Comparison of ENCODE assay signal across 1 cellular context in genomic region chr3:141192345-141192744, GRCh38.
TF ChIP-seq lines count a peak whose summit lies in the region.

No MANE protein-coding gene starts in this region.

TF ChIP-seq in K562, 482 proteins besides CTCF, POLR2A, EP300 and RAD21 (continued from another document and continues in another):
- TF ChIP-seq DEAF1 (CRISPR knock-in tag; IDR thresholded peaks at IDR 0.05), result peak; percentile 95
- no peak for TF ChIP-seq NFATC3 (IDR thresholded peaks at IDR 0.05)
- TF ChIP-seq NFXL1 (CRISPR knock-in tag; IDR thresholded peaks at IDR 0.05), result no peak
- no peak for TF ChIP-seq KLF13 (tag; IDR thresholded peaks at IDR 0.05; ENCODE audit: borderline replicate concordance, low read depth)
- no peak for TF ChIP-seq MXD1 (CRISPR knock-in tag; IDR thresholded peaks at IDR 0.05; ENCODE audit: borderline replicate concordance, poor library complexity, severe bottlenecking)
- no peak for TF ChIP-seq RBM34 (IDR thresholded peaks at IDR 0.05; ENCODE audit: borderline replicate concordance, insufficient read depth, low read length)
- no peak for TF ChIP-seq ZNF143 (CRISPR knock-in tag; IDR thresholded peaks at IDR 0.05)
- no peak for TF ChIP-seq KDM5B (IDR thresholded peaks at IDR 0.05; ENCODE audit: insufficient replicate concordance, low read depth, low read length)
- 0 out of 4 replicates have a peak, but pooled peaks of 1 of the 2 experiments have one; percentile 58 for TF ChIP-seq MLLT1 (IDR thresholded peaks at IDR 0.05)
- TF ChIP-seq RERE (CRISPR knock-in tag; IDR thresholded peaks at IDR 0.05; ENCODE audit: borderline replicate concordance), result no peak
- TF ChIP-seq CSDE1 (IDR thresholded peaks at IDR 0.05), result no peak
- peak; percentile 27; the same call in 1 of the 2 replicates for TF ChIP-seq MAX (CRISPR knock-in tag; IDR thresholded peaks at IDR 0.05)
- TF ChIP-seq SFPQ (IDR thresholded peaks at IDR 0.05; ENCODE audit: low read depth, low read length), result no peak
- TF ChIP-seq KDM2B (CRISPR knock-in tag; IDR thresholded peaks at IDR 0.05), result no peak
- TF ChIP-seq BMI1 (IDR thresholded peaks at IDR 0.05; ENCODE audit: low read length), result no peak
- no peak for TF ChIP-seq SRF (CRISPR knock-in tag; IDR thresholded peaks at IDR 0.05)
- no peak for TF ChIP-seq ZZZ3 (IDR thresholded peaks at IDR 0.05)
- TF ChIP-seq TFAP4 (CRISPR knock-in tag; IDR thresholded peaks at IDR 0.05; ENCODE audit: borderline replicate concordance), result peak; percentile 47; the same call in 1 of the 2 replicates
- no peak for TF ChIP-seq NCOA4 (IDR thresholded peaks at IDR 0.05; ENCODE audit: partially characterized antibody)
- TF ChIP-seq HBP1 (CRISPR knock-in tag; IDR thresholded peaks at IDR 0.05), result no peak
- TF ChIP-seq ZNF263 (CRISPR knock-in tag; IDR thresholded peaks at IDR 0.05; ENCODE audit: borderline replicate concordance), result no peak
- no peak for TF ChIP-seq ZNF282 (CRISPR knock-in tag; IDR thresholded peaks at IDR 0.05)
- no peak for TF ChIP-seq TRIM25 (IDR thresholded peaks at IDR 0.05; ENCODE audit: borderline replicate concordance)
- no peak for TF ChIP-seq KDM4B (IDR thresholded peaks at IDR 0.05; ENCODE audit: borderline replicate concordance in 2 of 2, low read depth in 1 of 2)
- TF ChIP-seq U2AF1 (optimal IDR thresholded peaks at IDR 0.05; ENCODE audit: low read depth, low read length), result no peak
- TF ChIP-seq ZNF444 (CRISPR knock-in tag; IDR thresholded peaks at IDR 0.05), result no peak
- TF ChIP-seq ZNF445 (CRISPR knock-in tag; IDR thresholded peaks at IDR 0.05; ENCODE audit: low read depth), result no peak
- no peak for TF ChIP-seq CCNT2 (IDR thresholded peaks at IDR 0.05; ENCODE audit: borderline replicate concordance, extremely low read depth, insufficient read length, low read depth, low read length)
- peak; percentile 94 for TF ChIP-seq SMC3 (conservative IDR thresholded peaks at IDR 0.05; ENCODE audit: insufficient read depth, low read depth, low read length)
- TF ChIP-seq SRSF3 (IDR thresholded peaks at IDR 0.05; ENCODE audit: insufficient read depth, low read length), result no peak
- TF ChIP-seq CHD4 (IDR thresholded peaks at IDR 0.05; ENCODE audit: insufficient read depth, insufficient replicate concordance, low read depth, low read length, poor library complexity, severe bottlenecking), result no peak
- peak in 2 of 3 experiments; percentile 16 to 34 for TF ChIP-seq YY1 (IDR thresholded peaks at IDR 0.05; ENCODE audit: borderline replicate concordance in 1 of 3, control insufficient read depth in 1 of 3, extremely low read depth in 1 of 3, insufficient read depth in 3 of 3, insufficient read length in 1 of 3, insufficient replicate concordance in 2 of 3, low read depth in 1 of 3, low read length in 2 of 3)
- TF ChIP-seq FIP1L1 (IDR thresholded peaks at IDR 0.05; ENCODE audit: low read depth, low read length, poor library complexity, severe bottlenecking), result no peak
- TF ChIP-seq ZNF436 (CRISPR knock-in tag; IDR thresholded peaks at IDR 0.05), result no peak
- TF ChIP-seq ZNF174 (CRISPR knock-in tag; IDR thresholded peaks at IDR 0.05), result no peak
- no peak for TF ChIP-seq HINFP (tag; conservative IDR thresholded peaks at IDR 0.05; ENCODE audit: low read depth)
- TF ChIP-seq ZNF764 (CRISPR knock-in tag; IDR thresholded peaks at IDR 0.05; ENCODE audit: low read depth), result no peak
- TF ChIP-seq HNRNPK (IDR thresholded peaks at IDR 0.05; ENCODE audit: low read depth, low read length, poor library complexity, severe bottlenecking), result no peak
- TF ChIP-seq HDAC1 (IDR thresholded peaks at IDR 0.05), result no peak
- TF ChIP-seq PCBP1 (IDR thresholded peaks at IDR 0.05; ENCODE audit: low read depth, low read length, poor library complexity, severe bottlenecking), result no peak
- TF ChIP-seq ATF3 (IDR thresholded peaks at IDR 0.05), result no peak
- TF ChIP-seq ATF3 (CRISPR knock-in tag; conservative IDR thresholded peaks at IDR 0.05), result peak; percentile 68; the same call in 1 of the 2 replicates
- TF ChIP-seq CBFA2T3 (IDR thresholded peaks at IDR 0.05), result no peak
- TF ChIP-seq ARID2 (IDR thresholded peaks at IDR 0.05), result peak; percentile 56; the same call in 1 of the 2 replicates
- no peak for TF ChIP-seq GATAD2A (IDR thresholded peaks at IDR 0.05)
- no peak for TF ChIP-seq DACH1 (IDR thresholded peaks at IDR 0.05; ENCODE audit: partially characterized antibody)
- TF ChIP-seq ZNF408 (CRISPR knock-in tag; IDR thresholded peaks at IDR 0.05; ENCODE audit: low read depth), result no peak
